Comparison of ENCODE assay signal across 8 cellular contexts in genomic region chr11:92886243-92886905, GRCh38.
DNase-seq lines count a peak whose midpoint lies in the region; ATAC-seq and TF ChIP-seq lines count a peak whose summit lies in the region.

No MANE protein-coding gene starts in this region.

- WGBS in sigmoid colon, 2 donors: 11 to 18% methylated on average over 4 of the region's 4 CpGs

- TF ChIP-seq POLR2A in sigmoid colon (IDR thresholded peaks at IDR 0.05): no peak

- peak; percentile 66 for ATAC-seq in GM18498 (IDR thresholded peaks at IDR 0.05; ENCODE audit: unreplicated experiment)
- peak; percentile 70 for ATAC-seq in HG02981 (IDR thresholded peaks at IDR 0.05; ENCODE audit: unreplicated experiment)
- no peak for ATAC-seq in GM18873 (IDR thresholded peaks at IDR 0.05; ENCODE audit: low FRiP score, unreplicated experiment)

- peak; percentile 61 for TF ChIP-seq CTCF in WI38 (IDR thresholded peaks at IDR 0.05; ENCODE audit: low read depth, low read length)
- peak; percentile 66 for TF ChIP-seq CTCF in cardiac muscle cell (IDR thresholded peaks at IDR 0.05; ENCODE audit: low read depth, low read length)
- TF ChIP-seq CTCF in sigmoid colon (IDR thresholded peaks at IDR 0.05): peak; percentile 21 to 54 (median 50)

- DNase-seq in AML-193 (lab: John Stamatoyannopoulos, UW) (peak; percentile 30 to 31), NCI-H2029 (lab: John Stamatoyannopoulos, UW) (peak; percentile 79), cardiac muscle cell (ENCODE audit: low read depth in 1 of 2, low spot score in 1 of 2) (peak; percentile 72), sigmoid colon (no peak)

- H3K4me1 ChIP-seq in cardiac muscle cell (ENCODE audit: low read depth) (no peaks in the 10 kb centered on the region), sigmoid colon (peaks cover 0 to 4% (median 0%) of the 10 kb centered on the region in 4 donors)

- TF ChIP-seq EP300 in sigmoid colon (IDR thresholded peaks at IDR 0.05): no peak

- H3K36me3 ChIP-seq in cardiac muscle cell: no peaks in the 10 kb centered on the region
- H3K36me3 ChIP-seq in sigmoid colon: no peaks in the 10 kb centered on the region

- H3K27ac ChIP-seq in cardiac muscle cell (no peak overlapping the region), sigmoid colon (no peak overlapping the region)

- intact Hi-C loops in sigmoid colon (cut with DNase I): loop anchor here (10.0 kb wide), 1 partner anchor 662 kb away; the partner anchor contains the start of gene FAT3

- H3K4me3 ChIP-seq in WI38 (ENCODE audit: low read depth, low read length) (no peak overlapping the region), cardiac muscle cell (no peak overlapping the region), sigmoid colon (no peak overlapping the region)

- H3K9me3 ChIP-seq in cardiac muscle cell (ENCODE audit: low read depth): no peaks in the 10 kb centered on the region
- no peaks in the 10 kb centered on the region for H3K9me3 ChIP-seq in sigmoid colon

- no peaks in the 10 kb centered on the region for H3K27me3 ChIP-seq in cardiac muscle cell
- no peaks in the 10 kb centered on the region for H3K27me3 ChIP-seq in sigmoid colon
